Comparison of ENCODE assay signal across 10 cellular contexts in genomic region chr9:107285292-107285691, GRCh38. TPM values are rescaled to one million over a fixed set of nuclear protein-coding genes. Genes with fewer than 3 reads are reported as not detected.
DNase-seq lines count a peak whose midpoint lies in the region; ATAC-seq and TF ChIP-seq lines count a peak whose summit lies in the region.
"Had no signal": no experiment of that assay in that cellular context is flagged by ENCODE, and none has a peak within 500 bp of the region (broad histone marks: within the 10 kb centered on the region; RNA-seq: fewer than 3 reads in every experiment).

No MANE protein-coding gene starts in this region.

- H3K4me3 Mint-ChIP-seq in activated T-cell treated with anti-CD3 and anti-CD28 coated beads, Interleukin-2, amount 50 U/mL, for 24 hours, result peak overlapping the region; percentile 92
- peak overlapping the region; percentile 92 for H3K4me3 Mint-ChIP-seq in activated naive CD8-positive, alpha-beta T cell treated with anti-CD3 and anti-CD28 coated beads, Interleukin-2, amount 50 U/mL, for 24 hours

- WGBS in thymus, result 56% methylated on average over 6 of the region's 6 CpGs

- H3K36me3 Mint-ChIP-seq in activated T-cell treated with anti-CD3 and anti-CD28 coated beads, Interleukin-2, amount 50 U/mL, for 24 hours (ENCODE audit: low read depth), result peaks cover 41% of the 10 kb centered on the region
- peaks cover 23% of the 10 kb centered on the region for H3K36me3 Mint-ChIP-seq in activated naive CD8-positive, alpha-beta T cell treated with anti-CD3 and anti-CD28 coated beads, Interleukin-2, amount 50 U/mL, for 24 hours (ENCODE audit: low read depth)

- H3K9me3 Mint-ChIP-seq in activated T-cell treated with anti-CD3 and anti-CD28 coated beads, Interleukin-2, amount 50 U/mL, for 24 hours, result no peaks in the 10 kb centered on the region
- no peaks in the 10 kb centered on the region for H3K9me3 Mint-ChIP-seq in activated naive CD8-positive, alpha-beta T cell treated with anti-CD3 and anti-CD28 coated beads, Interleukin-2, amount 50 U/mL, for 24 hours

- peaks cover 6% of the 10 kb centered on the region for H3K4me1 ChIP-seq in thymus (ENCODE audit: control insufficient read depth, insufficient read depth, low read length)

- ATAC-seq in activated naive CD8-positive, alpha-beta T cell treated with anti-CD3 and anti-CD28 coated beads, Interleukin-2, amount 50 U/mL, for 24 hours, result no peak
- ATAC-seq in HG02973 (IDR thresholded peaks at IDR 0.05; ENCODE audit: unreplicated experiment) (no peak), HG03442 (IDR thresholded peaks at IDR 0.05; ENCODE audit: unreplicated experiment) (no peak)

- peak overlapping the region; percentile 86 for H3K4me3 ChIP-seq in kidney epithelial cell (ENCODE audit: low read depth, low read length)
- peak overlapping the region; percentile 22 for H3K4me3 ChIP-seq in thymus (ENCODE audit: low read length)

- H3K27ac ChIP-seq in thymus (ENCODE audit: low read depth), result no peak overlapping the region

- no peak for TF ChIP-seq CTCF in kidney epithelial cell (IDR thresholded peaks at IDR 0.05; ENCODE audit: insufficient read depth, low read length, poor library complexity, severe bottlenecking)

- H3K27ac Mint-ChIP-seq in activated T-cell treated with anti-CD3 and anti-CD28 coated beads, Interleukin-2, amount 50 U/mL, for 24 hours, result peak overlapping the region; percentile 93
- peak overlapping the region; percentile 94 for H3K27ac Mint-ChIP-seq in activated naive CD8-positive, alpha-beta T cell treated with anti-CD3 and anti-CD28 coated beads, Interleukin-2, amount 50 U/mL, for 24 hours

- DNase-seq in activated T-cell treated with anti-CD3 and anti-CD28 coated beads, Interleukin-2, amount 50 U/mL, for 24 hours, result no peak
- DNase-seq in activated T-cell treated with anti-CD3 and anti-CD28 coated beads, Interleukin-2, amount 50 U/mL, for 48 hours, result no peak
- no peak for DNase-seq in activated naive CD8-positive, alpha-beta T cell treated with anti-CD3 and anti-CD28 coated beads, Interleukin-2, amount 50 U/mL, for 24 hours
- no peak for DNase-seq in kidney epithelial cell (ENCODE audit: low read depth)
- no peak for DNase-seq in UCSD-AML1 (lab: John Stamatoyannopoulos, UW; ENCODE audit: unreplicated experiment)
- DNase-seq: activated CD4-positive, alpha-beta T cell treated with anti-CD3 and anti-CD28 coated beads, Interleukin-2, amount 50 U/mL, for 1 hour; DMS79 had no signal

- H3K27me3 ChIP-seq in kidney epithelial cell (ENCODE audit: control insufficient read depth, insufficient read depth, low read length) (no peaks in the 10 kb centered on the region), thymus (ENCODE audit: control insufficient read depth, insufficient read depth) (no peaks in the 10 kb centered on the region)

- H3K36me3 ChIP-seq in kidney epithelial cell (ENCODE audit: control insufficient read depth, insufficient read depth, low read length) (no peaks in the 10 kb centered on the region), thymus (ENCODE audit: control insufficient read depth, insufficient read depth) (no peaks in the 10 kb centered on the region)

- no peaks in the 10 kb centered on the region for H3K9me3 ChIP-seq in thymus (ENCODE audit: control insufficient read depth)

- H3K27me3 Mint-ChIP-seq in activated T-cell treated with anti-CD3 and anti-CD28 coated beads, Interleukin-2, amount 50 U/mL, for 24 hours, result no peaks in the 10 kb centered on the region
- H3K27me3 Mint-ChIP-seq in activated naive CD8-positive, alpha-beta T cell treated with anti-CD3 and anti-CD28 coated beads, Interleukin-2, amount 50 U/mL, for 24 hours, result no peaks in the 10 kb centered on the region

- H3K4me1 Mint-ChIP-seq in activated T-cell treated with anti-CD3 and anti-CD28 coated beads, Interleukin-2, amount 50 U/mL, for 24 hours (ENCODE audit: low read depth), result peaks cover 70% of the 10 kb centered on the region
- peaks cover 80% of the 10 kb centered on the region for H3K4me1 Mint-ChIP-seq in activated naive CD8-positive, alpha-beta T cell treated with anti-CD3 and anti-CD28 coated beads, Interleukin-2, amount 50 U/mL, for 24 hours

RNA-seq across cellular contexts. Expression of gene RAD23B, which starts 2.2 kb away (rescaled TPM):
- total RNA-seq in kidney epithelial cell, result 76.0 and 113 TPM in 2 replicates
- 51.4 TPM for polyA plus RNA-seq in thymus
